9 cellular contexts compared by ENCODE assay signal in genomic region chr19:42028304-42029216, GRCh38. TPM values are rescaled to one million over a fixed set of nuclear protein-coding genes. Genes with fewer than 3 reads are reported as not detected.
A peak's percentile ranks its signal among the peaks of the same experiment; 100 is the strongest.
DNase-seq lines count a peak whose midpoint lies in the region; ATAC-seq and TF ChIP-seq lines count a peak whose summit lies in the region.
"Had no signal": no experiment of that assay in that cellular context is flagged by ENCODE, and none has a peak within 500 bp of the region (broad histone marks: within the 10 kb centered on the region; RNA-seq: fewer than 3 reads in every experiment).

No MANE protein-coding gene starts in this region.

- H3K79me1 ChIP-seq in trophoblast cell (ENCODE audit: low read length), result no peaks in the 10 kb centered on the region

- peaks cover 2% of the 10 kb centered on the region for H3K9me3 ChIP-seq in trophoblast cell (ENCODE audit: insufficient read depth, low read depth, low read length)

- no peak overlapping the region for H4K8ac ChIP-seq in trophoblast cell (ENCODE audit: low read depth, low read length)

- DNase-seq in natural killer cell (no peak), T-helper 9 cell (peak; percentile 22), fibroblast of the aortic adventitia (ENCODE audit: low read depth) (no peak), trophoblast cell (no peak), NCI-H2196 treated with DMSO at 0.1 percent for 48 hours (lab: John Stamatoyannopoulos, UW; ENCODE audit: unreplicated experiment) (no peak), DMS79 treated with DMSO at 0.1 percent for 48 hours (lab: John Stamatoyannopoulos, UW) (no peak)
- DNase-seq in natural killer cell treated with Interleukin-12 subunit alpha and Interleukin-12 subunit beta and Interleukin-15 and Interleukin-18, amount 100 ng/mL, for 72 hours (ENCODE audit: low spot score), result no peak

- TF ChIP-seq CTCF in natural killer cell (IDR thresholded peaks at IDR 0.05), result peak; percentile 28
- peak; percentile 62 for TF ChIP-seq CTCF in fibroblast of the aortic adventitia (IDR thresholded peaks at IDR 0.05; ENCODE audit: insufficient read depth, low read length)

- H3K4me3 Mint-ChIP-seq in natural killer cell, result no peak overlapping the region
- no peak overlapping the region for H3K4me3 Mint-ChIP-seq in natural killer cell treated with Interleukin-12 subunit alpha and Interleukin-12 subunit beta and Interleukin-15 and Interleukin-18, amount 100 ng/mL, for 72 hours

- H3K4me3 ChIP-seq in fibroblast of the aortic adventitia (ENCODE audit: low read depth, low read length), result no peak overlapping the region
- H3K4me3 ChIP-seq in trophoblast cell (ENCODE audit: low read depth, low read length), result no peak overlapping the region

- no peak overlapping the region for H2BK12ac ChIP-seq in trophoblast cell (ENCODE audit: low read length)

- H3K36me3 Mint-ChIP-seq in natural killer cell, result no peaks in the 10 kb centered on the region
- H3K36me3 Mint-ChIP-seq in natural killer cell treated with Interleukin-12 subunit alpha and Interleukin-12 subunit beta and Interleukin-15 and Interleukin-18, amount 100 ng/mL, for 72 hours, result no peaks in the 10 kb centered on the region

- no CpG with 5 or more reads among the region's 8 CpGs for WGBS in trophoblast cell (ENCODE audit: extremely low coverage, insufficient coverage, insufficient read length)

- H3K9ac ChIP-seq in trophoblast cell (ENCODE audit: low read length), result no peak overlapping the region

- H2AK5ac ChIP-seq in trophoblast cell (ENCODE audit: low read length), result no peak overlapping the region

- H3K4ac ChIP-seq in trophoblast cell (ENCODE audit: low read depth, low read length), result no peak overlapping the region

- no peaks in the 10 kb centered on the region for H3K4me1 Mint-ChIP-seq in natural killer cell
- H3K4me1 Mint-ChIP-seq in natural killer cell treated with Interleukin-12 subunit alpha and Interleukin-12 subunit beta and Interleukin-15 and Interleukin-18, amount 100 ng/mL, for 72 hours (ENCODE audit: low read depth in 2 of 2), result no peaks in the 10 kb centered on the region

- no peaks in the 10 kb centered on the region for H3K79me2 ChIP-seq in trophoblast cell (ENCODE audit: control insufficient read depth, insufficient read depth, low read length, poor library complexity)

- no peak overlapping the region for H3K23ac ChIP-seq in trophoblast cell (ENCODE audit: low read length)

- no peak overlapping the region for H3K14ac ChIP-seq in trophoblast cell (ENCODE audit: low read length)

- H3K9me3 Mint-ChIP-seq in natural killer cell, result no peaks in the 10 kb centered on the region
- no peaks in the 10 kb centered on the region for H3K9me3 Mint-ChIP-seq in natural killer cell treated with Interleukin-12 subunit alpha and Interleukin-12 subunit beta and Interleukin-15 and Interleukin-18, amount 100 ng/mL, for 72 hours

- H2BK5ac ChIP-seq in trophoblast cell (ENCODE audit: low read depth, low read length, poor library complexity), result no peak overlapping the region

- no peak overlapping the region for H3K27ac Mint-ChIP-seq in natural killer cell
- no peak overlapping the region for H3K27ac Mint-ChIP-seq in natural killer cell treated with Interleukin-12 subunit alpha and Interleukin-12 subunit beta and Interleukin-15 and Interleukin-18, amount 100 ng/mL, for 72 hours

- peaks cover 8 to 9% of the 10 kb centered on the region in 2 experiments for H3K4me1 ChIP-seq in trophoblast cell (ENCODE audit: control insufficient read depth in 1 of 2, insufficient read depth in 2 of 2, low read length in 2 of 2)

- no peak overlapping the region for H2BK120ac ChIP-seq in trophoblast cell (ENCODE audit: insufficient read depth, low read length, poor library complexity)

- no peaks in the 10 kb centered on the region for H3K36me3 ChIP-seq in trophoblast cell (ENCODE audit: control insufficient read depth in 1 of 2, insufficient read depth in 2 of 2, low read length in 2 of 2)

- H3K27me3 ChIP-seq in trophoblast cell (ENCODE audit: insufficient read depth, low read length), result no peaks in the 10 kb centered on the region

- H4K12ac ChIP-seq in trophoblast cell (ENCODE audit: low read depth, low read length), result no peak overlapping the region

- ATAC-seq in natural killer cell (no peak), GM19324 (IDR thresholded peaks at IDR 0.05; ENCODE audit: low FRiP score, unreplicated experiment) (no peak)
- ATAC-seq in natural killer cell treated with Interleukin-12 subunit alpha and Interleukin-12 subunit beta and Interleukin-15 and Interleukin-18, amount 100 ng/mL, for 72 hours, result no peak

- no peak overlapping the region for H4K91ac ChIP-seq in trophoblast cell (ENCODE audit: low read depth, low read length)

- no peak overlapping the region for H3K27ac ChIP-seq in trophoblast cell (ENCODE audit: low read depth, low read length)

- H3K4me2 ChIP-seq in trophoblast cell (ENCODE audit: low read length), result no peak overlapping the region

- peaks cover 6 to 21% of the 10 kb centered on the region in 2 donors for H3K27me3 Mint-ChIP-seq in natural killer cell (ENCODE audit: low read depth in 2 of 2)
- peaks cover 9 to 10% of the 10 kb centered on the region in 2 donors for H3K27me3 Mint-ChIP-seq in natural killer cell treated with Interleukin-12 subunit alpha and Interleukin-12 subunit beta and Interleukin-15 and Interleukin-18, amount 100 ng/mL, for 72 hours

- intact Hi-C loops in natural killer cell (cut with micrococcal nuclease), result no loop called here

- H3K18ac ChIP-seq in trophoblast cell (ENCODE audit: low read length), result no peak overlapping the region

- H2AFZ ChIP-seq in trophoblast cell (ENCODE audit: insufficient read depth, low read length, poor library complexity), result no peak overlapping the region

RNA-seq across cellular contexts. Expression of gene ATP1A3, which starts 34.5 kb away (rescaled TPM):
- 10 to 100 TPM; 13.5 to 18.2 (median 14.0) TPM for total RNA-seq in natural killer cell
- total RNA-seq in natural killer cell treated with Interleukin-12 subunit alpha and Interleukin-12 subunit beta and Interleukin-15 and Interleukin-18, amount 100 ng/mL, for 72 hours, result 1 to 10 TPM; 2.0 to 4.2 TPM
- not detected in 2 replicates for total RNA-seq in fibroblast of the aortic adventitia (ENCODE audit: low replicate concordance)
- 0.11 and 0.12 TPM in 2 replicates for polyA plus RNA-seq in trophoblast cell (2013)
- total RNA-seq: lung microvascular endothelial cell had no signal

RNA-seq across cellular contexts. Expression of gene GRIK5, which starts 41.4 kb away (rescaled TPM):
- total RNA-seq in natural killer cell (1 to 10 TPM in 1 of 3 donors, under 1 TPM in 1, not detected in 1; 0.31 to 2.1 TPM), fibroblast of the aortic adventitia (ENCODE audit: low replicate concordance) (0.08 and 0.18 TPM in 2 replicates)
- 1 to 10 TPM in 1 of 2 donors, under 1 TPM in 1; 0.21 to 1.0 TPM for total RNA-seq in natural killer cell treated with Interleukin-12 subunit alpha and Interleukin-12 subunit beta and Interleukin-15 and Interleukin-18, amount 100 ng/mL, for 72 hours
- 0.18 and 0.26 TPM in 2 replicates for polyA plus RNA-seq in trophoblast cell (2013)
- total RNA-seq: lung microvascular endothelial cell had no signal

RNA-seq across cellular contexts. Expression of gene ZNF574, which starts 47.4 kb away (rescaled TPM):
- total RNA-seq in natural killer cell (10 to 100 TPM; 21.6 to 23.7 (median 23.1) TPM), fibroblast of the aortic adventitia (ENCODE audit: low replicate concordance) (4.7 and 17.2 TPM in 2 replicates)
- total RNA-seq in natural killer cell treated with Interleukin-12 subunit alpha and Interleukin-12 subunit beta and Interleukin-15 and Interleukin-18, amount 100 ng/mL, for 72 hours, result 10 to 100 TPM; 14.2 to 16.1 TPM
- polyA plus RNA-seq in trophoblast cell (2013), result 9.1 and 9.8 TPM in 2 replicates
